In genomic region chr3:54519493-54519892, GRCh38 we compare ENCODE assay signal across 33 cellular contexts.
"Had no signal": no experiment of that assay in that cellular context is flagged by ENCODE, and none has a peak within 500 bp of the region (broad histone marks: within the 10 kb centered on the region; RNA-seq: fewer than 3 reads in every experiment).

No MANE protein-coding gene starts in this region.

- H3K9ac ChIP-seq: KMS-11 had no signal

- H3K27ac ChIP-seq: KMS-11 had no signal

- H3K4me3 ChIP-seq: MG63 had no signal

- DNase-seq: Karpas-422, Kasumi-1, KG1, MG63, MM.1S, MV-4-11, NCI-H1048, NCI-H1092, NCI-H1092 treated with DMSO at 0.1 percent for 48 hours, NCI-H1105, NCI-H1105 treated with DMSO at 0.1 percent for 48 hours, NCI-H1417, NCI-H1417 treated with DMSO at 0.1 percent for 48 hours, NCI-H1436, NCI-H1436 treated with DMSO at 0.1 percent for 48 hours, NCI-H146, NCI-H1694, NCI-H1694 treated with DMSO at 0.1 percent for 48 hours, NCI-H187, NCI-H187 treated with DMSO at 0.1 percent for 48 hours, NCI-H1930, NCI-H2029, NCI-H2029 treated with DMSO at 0.1 percent for 48 hours, NCI-H2081, NCI-H2081 treated with DMSO at 0.1 percent for 48 hours, NCI-H2107, NCI-H2171, NCI-H2227 treated with DMSO at 0.1 percent for 48 hours, NCI-H226, NCI-H345, NCI-H446, NCI-H446 treated with DMSO at 0.1 percent for 48 hours had no signal

- H3K9me3 ChIP-seq: MG63 had no signal

- H3K36me3 ChIP-seq: MG63 had no signal

- H3K27me3 ChIP-seq: MG63 had no signal

- H3K4me2 ChIP-seq: KMS-11 had no signal
